ENCODE assay signal across 14 cellular contexts in the genomic region with DNA sequence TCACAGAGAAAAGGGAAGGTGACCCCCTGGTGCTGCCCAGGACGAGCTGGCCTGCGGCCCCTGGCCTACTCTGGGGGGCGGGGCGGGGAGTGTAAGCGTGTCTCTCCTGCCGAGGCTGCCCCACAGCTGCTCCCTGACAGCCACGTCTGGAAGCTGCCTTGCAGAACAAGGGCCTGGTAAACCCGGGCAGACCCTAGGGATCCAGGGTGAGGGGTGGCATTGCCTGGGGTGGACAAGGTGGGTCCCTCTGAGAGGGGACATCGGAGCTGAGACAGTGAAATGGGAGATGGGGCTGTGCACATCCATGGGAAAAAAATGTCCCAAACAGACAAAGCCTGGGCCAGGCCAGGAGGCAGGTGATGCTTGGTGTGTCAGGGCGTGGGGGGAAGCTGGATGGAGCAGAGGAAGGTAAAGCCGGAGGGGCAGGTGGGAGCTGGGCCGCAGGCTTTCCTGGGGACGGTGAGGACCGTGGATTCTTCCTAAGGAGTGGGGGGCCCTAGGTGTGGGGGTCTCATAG.
"Had no signal": no experiment of that assay in that cellular context is flagged by ENCODE, and none has a peak within 500 bp of the region (broad histone marks: within the 10 kb centered on the region; RNA-seq: fewer than 3 reads in every experiment).

No MANE protein-coding gene starts in this region.

- H3K27ac ChIP-seq: breast epithelium, ovary, transverse colon had no signal

- H3K36me3 ChIP-seq: breast epithelium, esophagus muscularis mucosa, ovary, transverse colon had no signal

- H3K4me3 Mint-ChIP-seq: activated naive CD8-positive, alpha-beta T cell treated with anti-CD3 and anti-CD28 coated beads for 36 hours; activated T-helper 17 cell treated with anti-CD3 and anti-CD28 coated beads, Interleukin-2, amount 50 U/mL, for 72 hours; memory B cell; nephron; T-helper 1 cell treated with Interleukin-12 subunit alpha and Interleukin-12 subunit beta and Interleukin-4 antibody, amounts not matched to agents 30 μg/mL and 1 μg/mL, for 36 hours had no signal

- DNase-seq: activated CD4-positive, alpha-beta T cell treated with anti-CD3 and anti-CD28 coated beads, Interleukin-2, amount 50 U/mL, for 4 hours; activated CD4-positive, CD25-positive, alpha-beta regulatory T cell; activated naive CD8-positive, alpha-beta T cell treated with anti-CD3 and anti-CD28 coated beads for 36 hours; hypothalamus; SHP77 treated with DMSO at 0.1 percent for 48 hours; transverse colon had no signal

- H3K9me3 ChIP-seq: breast epithelium, esophagus muscularis mucosa, ovary, transverse colon had no signal

- H3K27ac Mint-ChIP-seq: activated naive CD8-positive, alpha-beta T cell treated with anti-CD3 and anti-CD28 coated beads for 36 hours; activated T-helper 17 cell treated with anti-CD3 and anti-CD28 coated beads, Interleukin-2, amount 50 U/mL, for 72 hours; memory B cell; nephron; T-helper 1 cell treated with Interleukin-12 subunit alpha and Interleukin-12 subunit beta and Interleukin-4 antibody, amounts not matched to agents 30 μg/mL and 1 μg/mL, for 36 hours had no signal

- H3K36me3 Mint-ChIP-seq: activated naive CD8-positive, alpha-beta T cell treated with anti-CD3 and anti-CD28 coated beads for 36 hours; memory B cell had no signal

- H3K27me3 ChIP-seq: breast epithelium, dorsolateral prefrontal cortex, esophagus muscularis mucosa, ovary, transverse colon had no signal

- H3K4me1 Mint-ChIP-seq: activated naive CD8-positive, alpha-beta T cell treated with anti-CD3 and anti-CD28 coated beads for 36 hours; activated T-helper 17 cell treated with anti-CD3 and anti-CD28 coated beads, Interleukin-2, amount 50 U/mL, for 72 hours; memory B cell had no signal

- H3K4me3 ChIP-seq: breast epithelium, dorsolateral prefrontal cortex, esophagus muscularis mucosa, ovary, transverse colon had no signal

- ATAC-seq: activated T-helper 17 cell treated with anti-CD3 and anti-CD28 coated beads, Interleukin-2, amount 50 U/mL, for 72 hours had no signal

- H3K27me3 Mint-ChIP-seq: activated naive CD8-positive, alpha-beta T cell treated with anti-CD3 and anti-CD28 coated beads for 36 hours; activated T-helper 17 cell treated with anti-CD3 and anti-CD28 coated beads, Interleukin-2, amount 50 U/mL, for 72 hours had no signal

- H3K9me3 Mint-ChIP-seq: activated naive CD8-positive, alpha-beta T cell treated with anti-CD3 and anti-CD28 coated beads for 36 hours; activated T-helper 17 cell treated with anti-CD3 and anti-CD28 coated beads, Interleukin-2, amount 50 U/mL, for 72 hours; memory B cell; T-helper 1 cell treated with Interleukin-12 subunit alpha and Interleukin-12 subunit beta and Interleukin-4 antibody, amounts not matched to agents 30 μg/mL and 1 μg/mL, for 36 hours had no signal
